9 cellular contexts compared by ENCODE assay signal in the genomic region with DNA sequence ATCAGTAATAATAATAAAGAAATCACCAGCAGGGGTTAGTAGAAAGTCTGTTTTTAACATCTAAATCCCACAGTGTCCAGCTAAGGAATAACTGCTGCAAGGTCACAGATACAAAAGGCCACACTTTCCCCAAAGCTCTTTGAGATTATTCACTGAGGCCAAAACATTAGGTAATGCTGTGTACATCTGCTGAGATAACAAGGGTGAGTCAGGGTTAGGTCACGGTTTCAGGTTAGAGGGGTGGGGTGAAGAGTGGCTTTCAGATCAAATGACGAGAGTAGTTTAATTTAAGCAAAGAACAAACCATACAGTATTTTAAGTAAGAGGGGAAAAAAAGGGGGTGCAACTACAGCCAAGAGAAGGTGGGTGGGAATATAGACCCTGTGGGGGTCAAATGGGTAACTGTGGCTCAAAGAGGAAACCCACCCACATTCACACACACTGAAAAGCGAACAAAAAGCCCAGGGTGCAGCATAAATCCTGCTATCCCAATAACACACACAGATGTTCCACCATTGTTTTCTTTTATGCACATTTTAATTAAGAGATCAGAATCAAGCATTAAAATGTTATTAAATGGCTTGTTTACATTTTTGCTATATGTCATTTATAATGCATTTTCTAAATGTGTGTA.
DNase-seq lines count a peak whose midpoint lies in the region; ATAC-seq and TF ChIP-seq lines count a peak whose summit lies in the region.
"Had no signal": no experiment of that assay in that cellular context is flagged by ENCODE, and none has a peak within 500 bp of the region (broad histone marks: within the 10 kb centered on the region; RNA-seq: fewer than 3 reads in every experiment).

No MANE protein-coding gene starts in this region.

- TF ChIP-seq POLR2A in adrenal gland (IDR thresholded peaks at IDR 0.05): peak in 1 of 2 donors; percentile 43

- POLR2A ChIA-PET in naive thymus-derived CD4-positive, alpha-beta T cell (lab: Charles Lee): no interaction called here

- 51 to 55% (median 53%) methylated on average over 3 of the region's 3 CpGs for WGBS in adrenal gland, 4 donors

- no peaks in the 10 kb centered on the region for H3K36me3 ChIP-seq in adrenal gland (replicated peaks in 1 of 2)
- H3K36me3 ChIP-seq in naive thymus-derived CD4-positive, alpha-beta T cell (ENCODE audit: control insufficient read depth in 2 of 3, insufficient read depth in 3 of 3, low read length in 3 of 3): no peaks in the 10 kb centered on the region

- peaks cover 6 to 23% (median 12%) of the 10 kb centered on the region in 7 donors for H3K4me1 Mint-ChIP-seq in naive thymus-derived CD4-positive, alpha-beta T cell

- intact Hi-C loops in adrenal gland (cut with DNase I): no loop called here
- intact Hi-C loops in naive thymus-derived CD4-positive, alpha-beta T cell (cut with micrococcal nuclease): no loop called here

- ATAC-seq in activated CD4-positive, CD25-positive, alpha-beta regulatory T cell treated with anti-CD3 and anti-CD28 coated beads, Interleukin-2, amount 50 U/mL, for 24 hours: peak; percentile 98 to 100
- ATAC-seq in HG03442 (IDR thresholded peaks at IDR 0.05; ENCODE audit: unreplicated experiment): peak; percentile 81
- peak; percentile 42 for ATAC-seq in naive thymus-derived CD4-positive, alpha-beta T cell
- ATAC-seq in GM21381 (IDR thresholded peaks at IDR 0.05; ENCODE audit: unreplicated experiment): no peak
- ATAC-seq in HG02759 (IDR thresholded peaks at IDR 0.05; ENCODE audit: unreplicated experiment): no peak

- no peaks in the 10 kb centered on the region for H3K27me3 Mint-ChIP-seq in naive thymus-derived CD4-positive, alpha-beta T cell
- H3K27me3 Mint-ChIP-seq: B cell had no signal

- H3K27ac Mint-ChIP-seq in naive thymus-derived CD4-positive, alpha-beta T cell: peak overlapping the region in 1 of 9 donors; percentile 2
- H3K27ac Mint-ChIP-seq: B cell had no signal

- CTCF ChIA-PET in naive thymus-derived CD4-positive, alpha-beta T cell (lab: Charles Lee): no interaction called here

- peaks cover 7 to 36% of the 10 kb centered on the region in 2 donors for H3K4me1 ChIP-seq in adrenal gland (replicated peaks in 1 of 2)
- no peaks in the 10 kb centered on the region for H3K4me1 ChIP-seq in naive thymus-derived CD4-positive, alpha-beta T cell (ENCODE audit: control insufficient read depth in 2 of 2, insufficient read depth in 2 of 2, low read length in 2 of 2)

- H3K4me3 ChIP-seq in adrenal gland: no peak overlapping the region
- H3K4me3 ChIP-seq in naive thymus-derived CD4-positive, alpha-beta T cell (ENCODE audit: low read length): no peak overlapping the region

- no peaks in the 10 kb centered on the region for H3K9me3 ChIP-seq in adrenal gland (replicated peaks in 1 of 3)
- H3K9me3 ChIP-seq in naive thymus-derived CD4-positive, alpha-beta T cell (ENCODE audit: control insufficient read depth in 2 of 3, low read length in 3 of 3): no peaks in the 10 kb centered on the region

- no peaks in the 10 kb centered on the region for H3K9me3 Mint-ChIP-seq in naive thymus-derived CD4-positive, alpha-beta T cell

- no peak for TF ChIP-seq CTCF in adrenal gland (IDR thresholded peaks at IDR 0.05)

- H3K27me3 ChIP-seq in adrenal gland: no peaks in the 10 kb centered on the region
- H3K27me3 ChIP-seq in naive thymus-derived CD4-positive, alpha-beta T cell (ENCODE audit: control insufficient read depth in 2 of 2, insufficient read depth in 2 of 2, low read length in 2 of 2): no peaks in the 10 kb centered on the region

- peaks cover 0 to 52% (median 12%) of the 10 kb centered on the region in 5 donors for H3K36me3 Mint-ChIP-seq in naive thymus-derived CD4-positive, alpha-beta T cell

- H3K27ac ChIP-seq in adrenal gland: peak overlapping the region in 4 of 5 donors; percentile 13 to 77 (median 72)
- no peak overlapping the region for H3K27ac ChIP-seq in naive thymus-derived CD4-positive, alpha-beta T cell (ENCODE audit: low read depth, low read length)

- no peak overlapping the region for H3K4me3 Mint-ChIP-seq in naive thymus-derived CD4-positive, alpha-beta T cell
- H3K4me3 Mint-ChIP-seq: B cell had no signal

- no peak for DNase-seq in activated CD4-positive, CD25-positive, alpha-beta regulatory T cell treated with anti-CD3 and anti-CD28 coated beads, Interleukin-2, amount 50 U/mL, for 72 hours
- DNase-seq in adrenal gland (peak; percentile 52 to 81 (median 75)), T-helper 9 cell (no peak)
- peak in 1 of 9 donors; percentile 21 for DNase-seq in naive thymus-derived CD4-positive, alpha-beta T cell

Comparison
In these comparisons a context has a peak if more than half of its experiments do, and no peak if none do; other contexts are left out.
1. ATAC-seq: peak in activated CD4-positive, CD25-positive, alpha-beta regulatory T cell treated with anti-CD3 and anti-CD28 coated beads, Interleukin-2, amount 50 U/mL, for 24 hours (2 of 2), HG03442 (single experiment) and naive thymus-derived CD4-positive, alpha-beta T cell (single experiment); none in GM21381 (single experiment) and HG02759 (single experiment).
2. DNase-seq: peak in adrenal gland (7 of 7); none in activated CD4-positive, CD25-positive, alpha-beta regulatory T cell treated with anti-CD3 and anti-CD28 coated beads, Interleukin-2, amount 50 U/mL, for 72 hours (single experiment) and T-helper 9 cell (single experiment).